Comparison of ENCODE assay signal across 8 cellular contexts in the genomic region with DNA sequence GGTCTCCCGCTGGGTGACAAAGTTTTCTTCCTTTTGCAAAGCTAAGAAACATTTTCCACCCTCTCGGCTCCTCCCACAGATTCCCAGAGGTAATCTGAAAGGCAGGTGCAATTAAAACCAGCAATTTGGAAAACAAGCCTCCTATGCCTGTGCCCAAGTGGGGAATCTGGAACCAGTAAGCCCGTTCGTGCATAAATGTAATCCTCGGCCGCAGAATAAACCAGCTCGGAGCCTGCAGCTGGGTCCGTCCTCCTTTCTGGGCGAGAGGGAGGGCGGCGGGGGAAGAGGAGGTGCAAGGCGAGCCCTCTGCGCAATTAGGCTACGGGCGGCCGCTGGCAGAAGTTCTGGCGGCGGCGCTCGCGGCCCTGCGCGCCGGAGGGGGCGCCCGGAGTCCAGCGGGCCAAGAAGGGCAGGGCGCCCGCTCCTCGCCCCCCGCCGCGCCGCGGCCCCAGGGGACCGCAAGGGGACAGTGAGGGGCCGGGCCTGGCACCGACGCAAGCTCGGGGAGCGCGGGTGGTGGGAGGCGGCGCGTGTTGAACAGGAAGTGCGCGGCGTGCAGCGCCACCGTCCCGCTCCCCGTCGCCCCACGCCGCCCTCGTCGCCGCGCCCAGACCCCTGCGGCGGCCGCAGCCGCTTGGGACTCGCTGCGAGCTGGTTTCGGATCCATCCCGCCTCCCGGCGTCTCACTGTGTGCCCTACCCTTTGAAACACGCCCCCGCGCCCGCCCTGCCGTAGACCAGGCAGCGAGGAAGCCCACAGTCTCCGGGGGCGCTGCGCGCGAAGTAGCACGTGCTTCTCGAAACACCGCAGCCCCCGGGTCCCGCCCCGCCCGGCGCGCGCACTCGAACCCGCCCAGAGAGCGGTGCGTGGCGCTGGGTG. TPM values are rescaled to one million over a fixed set of nuclear protein-coding genes. Genes with fewer than 3 reads are reported as not detected.
DNase-seq lines count a peak whose midpoint lies in the region; ATAC-seq and TF ChIP-seq lines count a peak whose summit lies in the region.

A gene (minus strand): TSS at position 217 of the 879 bp plus-strand sequence. CDS start 495 bp downstream, outside the sequence.

- peak within 1 kb of the TSS; percentile 96 for H2AFZ ChIP-seq in neural progenitor cell (replicated peaks)

- DNase-seq in SKM-1 treated with dmso at 0.1 percent for 144 hours (lab: John Stamatoyannopoulos, UW; ENCODE audit: unreplicated experiment): peak; percentile 27
- no peak for DNase-seq in SKM-1 (lab: John Stamatoyannopoulos, UW; ENCODE audit: unreplicated experiment)
- DNase-seq in NT2/D1 (ENCODE audit: low read depth, low spot score): no peak
- DNase-seq in activated T-helper 1 cell treated with anti-CD3 and anti-CD28 coated beads, Interleukin-2, amount 50 U/mL, for 16 hours (ENCODE audit: low read depth in 1 of 2, low spot score in 1 of 2): peak; percentile 49 to 53
- peak; percentile 27 for DNase-seq in fibroblast of peridontal ligament (ENCODE audit: extremely low read depth)
- peak; percentile 82 for DNase-seq in neural progenitor cell (ENCODE audit: low spot score)
- peak; percentile 70 to 71 for DNase-seq in stimulated activated naive CD8-positive, alpha-beta T cell treated with anti-CD3 and anti-CD28 coated beads, Interleukin-15, amount 100 ng/mL, for 72 hours

- no peaks in the 10 kb centered on the region for H3K79me2 ChIP-seq in neural progenitor cell (ENCODE audit: low read depth)

- peak within 1 kb of the TSS; percentile 100 for H3K4me2 ChIP-seq in neural progenitor cell

- H3K4me1 ChIP-seq in NT2/D1 (ENCODE audit: insufficient read depth, insufficient read length): no peaks in the 10 kb centered on the region
- peaks cover 22% of the 10 kb centered on the region for H3K4me1 ChIP-seq in neural progenitor cell

- peaks cover 10% of the 10 kb centered on the region for H3K4me1 Mint-ChIP-seq in neural progenitor cell
- H3K4me1 Mint-ChIP-seq in stimulated activated naive CD8-positive, alpha-beta T cell treated with anti-CD3 and anti-CD28 coated beads, Interleukin-15, amount 100 ng/mL, for 72 hours: peaks cover 41% of the 10 kb centered on the region

- H3K9me3 Mint-ChIP-seq in neural progenitor cell: no peaks in the 10 kb centered on the region
- no peaks in the 10 kb centered on the region for H3K9me3 Mint-ChIP-seq in stimulated activated naive CD8-positive, alpha-beta T cell treated with anti-CD3 and anti-CD28 coated beads, Interleukin-15, amount 100 ng/mL, for 72 hours

- H3F3A ChIP-seq in neural progenitor cell (ENCODE audit: low read depth): peaks cover 26% of the 10 kb centered on the region

- peaks cover 35% of the 10 kb centered on the region for H3K27me3 Mint-ChIP-seq in neural progenitor cell (ENCODE audit: insufficient read depth, low read depth)
- no peaks in the 10 kb centered on the region for H3K27me3 Mint-ChIP-seq in stimulated activated naive CD8-positive, alpha-beta T cell treated with anti-CD3 and anti-CD28 coated beads, Interleukin-15, amount 100 ng/mL, for 72 hours

- peak; percentile 67 for ATAC-seq in HG03280 (IDR thresholded peaks at IDR 0.05; ENCODE audit: unreplicated experiment)
- peak; percentile 72 for ATAC-seq in stimulated activated naive CD8-positive, alpha-beta T cell treated with anti-CD3 and anti-CD28 coated beads, Interleukin-15, amount 100 ng/mL, for 72 hours

- no peaks in the 10 kb centered on the region for H3K36me3 Mint-ChIP-seq in neural progenitor cell

- H3K27ac ChIP-seq in neural progenitor cell: no peak within 1 kb of the TSS

- H3K9ac ChIP-seq in NT2/D1 (ENCODE audit: insufficient read length, low read depth) (peak within 1 kb of the TSS; percentile 72), neural progenitor cell (no peak within 1 kb of the TSS)

- H3K27me3 ChIP-seq in NT2/D1 (ENCODE audit: insufficient read depth, insufficient read length) (peaks cover 32% of the 10 kb centered on the region), neural progenitor cell (peaks cover 54% of the 10 kb centered on the region)

- H3K9me3 ChIP-seq in NT2/D1 (ENCODE audit: insufficient read depth, low read length): no peaks in the 10 kb centered on the region
- no peaks in the 10 kb centered on the region for H3K9me3 ChIP-seq in neural progenitor cell (ENCODE audit: low read depth)

- H4K20me1 ChIP-seq in neural progenitor cell (ENCODE audit: low read depth): peaks cover 10% of the 10 kb centered on the region

- TF ChIP-seq CTCF in neural progenitor cell (IDR thresholded peaks at IDR 0.05): peak; percentile 16

- H3K36me3 ChIP-seq in NT2/D1 (ENCODE audit: insufficient read depth, insufficient read length, low read length) (no peaks in the 10 kb centered on the region), neural progenitor cell (no peaks in the 10 kb centered on the region)

- peak within 1 kb of the TSS; percentile 92 for H3K4me3 Mint-ChIP-seq in neural progenitor cell
- peak within 1 kb of the TSS; percentile 93 to 100 for H3K4me3 Mint-ChIP-seq in stimulated activated naive CD8-positive, alpha-beta T cell treated with anti-CD3 and anti-CD28 coated beads, Interleukin-15, amount 100 ng/mL, for 72 hours

- H3K27ac Mint-ChIP-seq in neural progenitor cell: no peak within 1 kb of the TSS
- peak within 1 kb of the TSS; percentile 55 to 69 for H3K27ac Mint-ChIP-seq in stimulated activated naive CD8-positive, alpha-beta T cell treated with anti-CD3 and anti-CD28 coated beads, Interleukin-15, amount 100 ng/mL, for 72 hours

- H3K4me3 ChIP-seq in NT2/D1 (ENCODE audit: insufficient read length, low read depth): peak within 1 kb of the TSS; percentile 58
- H3K4me3 ChIP-seq in neural progenitor cell: peak within 1 kb of the TSS; percentile 90

RNA-seq across cellular contexts. Expression of the gene that starts here (rescaled TPM):
- 11.1 and 11.4 TPM in 2 replicates for total RNA-seq in neural progenitor cell (ENCODE audit: low replicate concordance)

Comparison
In these comparisons a context has a peak if more than half of its experiments do, and no peak if none do; other contexts are left out.
1. DNase-seq: peak in SKM-1 treated with dmso at 0.1 percent for 144 hours (single experiment), activated T-helper 1 cell treated with anti-CD3 and anti-CD28 coated beads, Interleukin-2, amount 50 U/mL, for 16 hours (2 of 2), fibroblast of peridontal ligament (single experiment), neural progenitor cell (single experiment) and stimulated activated naive CD8-positive, alpha-beta T cell treated with anti-CD3 and anti-CD28 coated beads, Interleukin-15, amount 100 ng/mL, for 72 hours (2 of 2); none in SKM-1 (single experiment) and NT2/D1 (single experiment).